Comparison of ENCODE assay signal across 7 cellular contexts in the genomic region with DNA sequence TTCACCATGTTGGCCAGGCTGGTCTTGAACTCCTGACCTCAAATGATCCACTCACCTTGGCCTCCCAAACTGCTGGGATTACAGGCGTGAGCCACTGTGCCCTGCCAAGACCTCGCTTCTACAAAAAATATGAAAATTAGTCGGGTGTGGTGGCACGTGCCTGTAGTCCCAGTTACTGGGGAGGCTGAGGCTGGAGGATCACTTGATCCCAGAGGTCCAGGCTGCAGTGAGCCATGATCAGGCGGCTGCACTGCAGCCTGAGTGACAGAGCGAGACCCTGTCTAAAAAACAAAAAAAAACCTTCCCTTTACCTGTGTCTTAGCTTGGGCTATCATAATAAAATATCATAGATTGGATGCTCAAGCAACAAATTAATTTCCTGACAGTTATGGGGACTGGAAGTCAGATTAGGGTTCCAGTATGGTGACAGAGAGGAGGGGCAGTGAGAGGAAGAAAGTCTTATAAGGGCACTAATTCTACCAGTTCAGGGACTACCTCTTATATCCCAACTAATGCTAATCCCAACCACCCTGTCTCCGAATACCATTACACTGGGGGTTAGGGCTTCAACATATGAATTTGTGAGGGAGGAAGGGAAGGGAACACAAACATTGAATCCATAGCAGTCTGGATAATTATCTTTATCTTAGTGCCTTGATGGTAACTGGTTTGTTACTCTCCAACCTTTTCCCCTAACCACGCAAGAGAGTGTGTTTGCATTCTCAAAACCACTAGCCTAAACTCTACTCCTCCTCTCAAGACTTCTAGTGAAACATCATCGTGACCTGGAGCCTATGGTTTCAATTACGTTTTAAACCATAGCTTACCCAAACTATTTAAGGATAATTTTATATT. TPM values are rescaled to one million over a fixed set of nuclear protein-coding genes. Genes with fewer than 3 reads are reported as not detected.
DNase-seq lines count a peak whose midpoint lies in the region; ATAC-seq and TF ChIP-seq lines count a peak whose summit lies in the region.
"Had no signal": no experiment of that assay in that cellular context is flagged by ENCODE, and none has a peak within 500 bp of the region (broad histone marks: within the 10 kb centered on the region; RNA-seq: fewer than 3 reads in every experiment).

No MANE protein-coding gene starts in this region.

- H3K4me3 ChIP-seq in iPS-18a (ENCODE audit: low read length) = peak overlapping the region; percentile 78
- H3K4me3 ChIP-seq in vagina = peak overlapping the region in 1 of 2 donors; percentile 81

- H3K4me3 Mint-ChIP-seq in stimulated activated naive CD8-positive, alpha-beta T cell treated with anti-CD3 and anti-CD28 coated beads, Interleukin-15, Interleukin-2, amounts not matched to agents 100 ng/mL and 50 ng/mL, for 24 hours = peak overlapping the region; percentile 80
- peak overlapping the region in 1 of 2 donors; percentile 82 for H3K4me3 Mint-ChIP-seq in stimulated activated naive CD8-positive, alpha-beta T cell treated with anti-CD3 and anti-CD28 coated beads, Interleukin-15, amount 100 ng/mL, for 72 hours

- intact Hi-C loops in vagina (cut with DNase I) = no loop called here

- ATAC-seq in stimulated activated naive CD8-positive, alpha-beta T cell treated with anti-CD3 and anti-CD28 coated beads, Interleukin-15, amount 100 ng/mL, for 72 hours = no peak

- H3K4me1 ChIP-seq in iPS-18a (ENCODE audit: control insufficient read depth, low read depth, low read length) = peaks cover 7% of the 10 kb centered on the region
- H3K4me1 ChIP-seq in vagina = peaks cover 20% of the 10 kb centered on the region

- H3K4me1 Mint-ChIP-seq in stimulated activated naive CD8-positive, alpha-beta T cell treated with anti-CD3 and anti-CD28 coated beads, Interleukin-15, Interleukin-2, amounts not matched to agents 100 ng/mL and 50 ng/mL, for 24 hours (ENCODE audit: low read depth) = peaks cover 35% of the 10 kb centered on the region
- peaks cover 20% of the 10 kb centered on the region for H3K4me1 Mint-ChIP-seq in stimulated activated naive CD8-positive, alpha-beta T cell treated with anti-CD3 and anti-CD28 coated beads, Interleukin-15, amount 100 ng/mL, for 72 hours

- no peaks in the 10 kb centered on the region for H3K27me3 ChIP-seq in iPS-18a (ENCODE audit: control insufficient read depth, insufficient read depth, low read length)
- no peaks in the 10 kb centered on the region for H3K27me3 ChIP-seq in vagina

- no peak for TF ChIP-seq CTCF in vagina (IDR thresholded peaks at IDR 0.05)

- H3K9me3 ChIP-seq in iPS-18a (ENCODE audit: control insufficient read depth, low read depth, low read length) = no peaks in the 10 kb centered on the region
- no peaks in the 10 kb centered on the region for H3K9me3 ChIP-seq in vagina

- peak overlapping the region; percentile 73 for H3K9ac ChIP-seq in iPS-18a (ENCODE audit: low read length)

- TF ChIP-seq POLR2A in vagina (IDR thresholded peaks at IDR 0.05) = no peak

- H3K36me3 ChIP-seq in iPS-18a (ENCODE audit: control insufficient read depth, low read depth, low read length) (peaks cover 25% of the 10 kb centered on the region), vagina (peaks cover 0 to 13% of the 10 kb centered on the region in 2 donors)

- H3K9me3 Mint-ChIP-seq in stimulated activated naive CD8-positive, alpha-beta T cell treated with anti-CD3 and anti-CD28 coated beads, Interleukin-15, Interleukin-2, amounts not matched to agents 100 ng/mL and 50 ng/mL, for 24 hours = no peaks in the 10 kb centered on the region
- H3K9me3 Mint-ChIP-seq in stimulated activated naive CD8-positive, alpha-beta T cell treated with anti-CD3 and anti-CD28 coated beads, Interleukin-15, amount 100 ng/mL, for 72 hours = no peaks in the 10 kb centered on the region

- H3K27ac Mint-ChIP-seq in stimulated activated naive CD8-positive, alpha-beta T cell treated with anti-CD3 and anti-CD28 coated beads, Interleukin-15, Interleukin-2, amounts not matched to agents 100 ng/mL and 50 ng/mL, for 24 hours = peak overlapping the region; percentile 77
- H3K27ac Mint-ChIP-seq in stimulated activated naive CD8-positive, alpha-beta T cell treated with anti-CD3 and anti-CD28 coated beads, Interleukin-15, amount 100 ng/mL, for 72 hours = no peak overlapping the region

- no peak for DNase-seq in stimulated activated naive CD8-positive, alpha-beta T cell treated with anti-CD3 and anti-CD28 coated beads, Interleukin-15, amount 100 ng/mL, for 72 hours
- DNase-seq in vagina (ENCODE audit: extremely low spot score in 2 of 2) = no peak
- no peak for DNase-seq in amygdala (lab: John Stamatoyannopoulos, UW)
- DNase-seq in NCI-H524 treated with DMSO at 0.1 percent for 48 hours (lab: John Stamatoyannopoulos, UW) = no peak

- H3K27ac ChIP-seq in iPS-18a (ENCODE audit: low read length) (no peak overlapping the region), vagina (peak overlapping the region; percentile 84)

- no peaks in the 10 kb centered on the region for H3K27me3 Mint-ChIP-seq in stimulated activated naive CD8-positive, alpha-beta T cell treated with anti-CD3 and anti-CD28 coated beads, Interleukin-15, Interleukin-2, amounts not matched to agents 100 ng/mL and 50 ng/mL, for 24 hours
- H3K27me3 Mint-ChIP-seq in stimulated activated naive CD8-positive, alpha-beta T cell treated with anti-CD3 and anti-CD28 coated beads, Interleukin-15, amount 100 ng/mL, for 72 hours = no peaks in the 10 kb centered on the region

- H3K36me3 Mint-ChIP-seq in stimulated activated naive CD8-positive, alpha-beta T cell treated with anti-CD3 and anti-CD28 coated beads, Interleukin-15, Interleukin-2, amounts not matched to agents 100 ng/mL and 50 ng/mL, for 24 hours (ENCODE audit: low read depth) = peaks cover 32% of the 10 kb centered on the region

RNA-seq across cellular contexts. Expression of a gene that starts 1.0 kb away (rescaled TPM):
- total RNA-seq in vagina = 46.7 TPM

RNA-seq across cellular contexts. Expression of a gene that starts 10.7 kb away (rescaled TPM):
- 25.8 TPM for total RNA-seq in vagina

RNA-seq across cellular contexts. Expression of a gene that starts 11.0 kb away (rescaled TPM):
- total RNA-seq in vagina = not detected
- total RNA-seq: Daoy had no signal

RNA-seq across cellular contexts. Expression of a gene that starts 18.2 kb away (rescaled TPM):
- total RNA-seq in vagina = 2.9 TPM

RNA-seq across cellular contexts. Expression of a gene that starts 28.7 kb away (rescaled TPM):
- total RNA-seq in vagina = not detected
